Comparison of ENCODE assay signal across 8 cellular contexts in the genomic region with DNA sequence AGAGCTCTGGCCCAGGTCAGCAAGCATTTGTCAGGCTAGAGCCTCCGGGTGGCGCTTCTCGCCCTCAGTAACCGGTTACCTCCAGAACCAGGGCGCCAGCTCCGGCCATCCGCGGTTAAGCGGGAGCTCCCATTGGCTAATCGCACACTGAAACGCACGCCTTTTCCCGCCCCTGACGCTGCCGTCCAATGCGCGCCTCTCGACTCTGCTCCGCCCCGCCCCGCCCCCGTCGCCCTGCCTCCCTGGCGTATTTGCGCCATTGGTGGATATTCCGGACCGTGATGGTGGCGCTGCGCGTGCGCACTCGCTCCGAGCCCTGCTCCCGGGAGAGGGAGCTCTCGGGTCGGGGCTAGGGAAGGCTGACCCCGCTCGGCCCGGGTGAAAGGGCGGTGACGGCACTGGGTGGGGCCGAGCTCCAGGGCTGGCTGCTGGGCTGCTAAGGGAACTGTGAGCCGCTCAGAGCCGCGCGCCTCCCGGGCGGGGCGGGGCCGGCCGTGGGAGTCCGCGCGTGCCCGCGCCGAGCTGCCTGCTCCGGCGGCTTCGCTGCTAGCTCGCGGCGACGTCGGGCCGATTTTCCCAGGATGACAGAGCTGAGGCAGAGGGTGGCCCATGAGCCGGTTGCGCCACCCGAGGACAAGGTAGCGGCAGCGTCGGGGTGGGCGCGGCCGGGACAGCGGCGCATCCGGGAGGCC. TPM values are rescaled to one million over a fixed set of nuclear protein-coding genes. Genes with fewer than 3 reads are reported as not detected.
DNase-seq lines count a peak whose midpoint lies in the region; FAIRE-seq and TF ChIP-seq lines count a peak whose summit lies in the region.

TSS of gene CDS2 (plus strand) at position 497 of the 692 bp plus-strand sequence. CDS start at position 582, 85 bp downstream.

- H2AK5ac ChIP-seq in neuronal stem cell (ENCODE audit: low read depth, low read length): peak within 1 kb of the TSS; percentile 68

- H3K9ac ChIP-seq in neuronal stem cell (ENCODE audit: low read depth, low read length, poor library complexity): peak within 1 kb of the TSS; percentile 99

- H2BK12ac ChIP-seq in neuronal stem cell (ENCODE audit: low read length): no peak within 1 kb of the TSS

- intact Hi-C loops in activated naive CD4-positive, alpha-beta T cell treated with anti-CD3 and anti-CD28 coated beads for 36 hours (cut with micrococcal nuclease): loop anchor here (1.0 to 10.0 kb wide), 10 partner anchors 7 to 824 kb away; partner anchors contain the start of genes MCM8, PCNA, SHLD1 and TRMT6

- no peak within 1 kb of the TSS for H3K4ac ChIP-seq in neuronal stem cell (ENCODE audit: low read length)

- peak within 1 kb of the TSS; percentile 75 for H3K4me2 ChIP-seq in neuronal stem cell (ENCODE audit: insufficient read depth, low read length, poor library complexity, severe bottlenecking)

- peak within 1 kb of the TSS; percentile 93 for H3K4me3 Mint-ChIP-seq in HFFc6
- H3K4me3 Mint-ChIP-seq in activated naive CD4-positive, alpha-beta T cell treated with anti-CD3 and anti-CD28 coated beads for 36 hours: peak within 1 kb of the TSS; percentile 90

- H3K79me1 ChIP-seq in neuronal stem cell (ENCODE audit: low read depth, low read length): peaks cover 6% of the 10 kb centered on the region

- no peaks in the 10 kb centered on the region for H3K9me3 ChIP-seq in neuronal stem cell (replicated peaks in 1 of 2; ENCODE audit: control insufficient read depth in 2 of 2, insufficient read depth in 1 of 2, low read depth in 1 of 2, low read length in 2 of 2)

- FAIRE-seq in frontal cortex (lab: Jason Lieb, UNC): no peak

- H3K4me3 ChIP-seq in GM08714 (ENCODE audit: low read length): peak within 1 kb of the TSS; percentile 82
- H3K4me3 ChIP-seq in neuronal stem cell (ENCODE audit: low read length in 2 of 2): peak within 1 kb of the TSS; percentile 64 to 98

- peak; percentile 99 for DNase-seq in HFFc6
- peak; percentile 98 for DNase-seq in NAMALWA (ENCODE audit: low spot score)
- DNase-seq in SK-N-DZ (ENCODE audit: low spot score): peak; percentile 98
- DNase-seq in activated naive CD4-positive, alpha-beta T cell treated with anti-CD3 and anti-CD28 coated beads for 36 hours: peak; percentile 100
- DNase-seq in frontal cortex (ENCODE audit: low spot score in 2 of 2): peak; percentile 95 to 96
- peak; percentile 99 for DNase-seq in neuronal stem cell (ENCODE audit: low spot score)

- H2AFZ ChIP-seq in neuronal stem cell (ENCODE audit: low read length): peak within 1 kb of the TSS; percentile 94

- H3K27me3 Mint-ChIP-seq in HFFc6 (ENCODE audit: insufficient read depth): peaks cover 2% of the 10 kb centered on the region; the same call in 1 of the 2 replicates
- H3K27me3 Mint-ChIP-seq in activated naive CD4-positive, alpha-beta T cell treated with anti-CD3 and anti-CD28 coated beads for 36 hours (ENCODE audit: low read depth): no peaks in the 10 kb centered on the region

- H3K36me3 ChIP-seq in neuronal stem cell (replicated peaks in 1 of 2; ENCODE audit: control insufficient read depth in 2 of 2, insufficient read depth in 2 of 2, low read length in 2 of 2): peaks cover 2 to 23% of the 10 kb centered on the region in 2 donors

- peaks cover 43% of the 10 kb centered on the region for H3K4me1 Mint-ChIP-seq in HFFc6 (ENCODE audit: low read depth)
- H3K4me1 Mint-ChIP-seq in activated naive CD4-positive, alpha-beta T cell treated with anti-CD3 and anti-CD28 coated beads for 36 hours (ENCODE audit: low read depth): peaks cover 50% of the 10 kb centered on the region

- no peak within 1 kb of the TSS for H2BK120ac ChIP-seq in neuronal stem cell (ENCODE audit: low read depth, low read length)

- no peak within 1 kb of the TSS for H2BK15ac ChIP-seq in neuronal stem cell (ENCODE audit: low read length)

- H4K91ac ChIP-seq in neuronal stem cell (ENCODE audit: low read depth, low read length, poor library complexity): no peak within 1 kb of the TSS

- peak within 1 kb of the TSS; percentile 87 for H3K27ac Mint-ChIP-seq in HFFc6
- H3K27ac Mint-ChIP-seq in activated naive CD4-positive, alpha-beta T cell treated with anti-CD3 and anti-CD28 coated beads for 36 hours: peak within 1 kb of the TSS; percentile 94

- no peaks in the 10 kb centered on the region for H3K9me3 Mint-ChIP-seq in HFFc6
- no peaks in the 10 kb centered on the region for H3K9me3 Mint-ChIP-seq in activated naive CD4-positive, alpha-beta T cell treated with anti-CD3 and anti-CD28 coated beads for 36 hours

- peak within 1 kb of the TSS; percentile 89 for H3K23ac ChIP-seq in neuronal stem cell (ENCODE audit: low read depth, low read length, poor library complexity)

- TF ChIP-seq CTCF in HFFc6 (IDR thresholded peaks at IDR 0.05) (peak; percentile 78), subcutaneous adipose tissue (IDR thresholded peaks at IDR 0.05; ENCODE audit: low read depth) (no peak)

- CTCF ChIA-PET in activated naive CD4-positive, alpha-beta T cell treated with anti-CD3 and anti-CD28 coated beads for 36 hours (lab: Charles Lee): interaction anchor here (0.6 to 8.5 kb wide), 24 partner anchors 8 to 199 kb away, joined by 3 to 180 read pairs (median 4); no protein-coding TSS in a partner anchor

- H3K27me3 ChIP-seq in neuronal stem cell (ENCODE audit: control insufficient read depth in 3 of 3, insufficient read depth in 3 of 3, low read depth in 1 of 3, low read length in 3 of 3): no peaks in the 10 kb centered on the region

- peaks cover 2 to 4% of the 10 kb centered on the region in 2 donors for H3K4me1 ChIP-seq in neuronal stem cell (ENCODE audit: control insufficient read depth in 2 of 2, insufficient read depth in 1 of 2, low read depth in 1 of 2, low read length in 2 of 2)

- peak within 1 kb of the TSS; percentile 94 for H3K14ac ChIP-seq in neuronal stem cell (ENCODE audit: low read length)

- peak within 1 kb of the TSS; percentile 95 for H2BK5ac ChIP-seq in neuronal stem cell (ENCODE audit: low read length)

- H3K27ac ChIP-seq in neuronal stem cell (replicated peaks; ENCODE audit: low read length): peak within 1 kb of the TSS; percentile 86

- peak within 1 kb of the TSS; percentile 97 for H3K18ac ChIP-seq in neuronal stem cell (ENCODE audit: low read length)

- H4K8ac ChIP-seq in neuronal stem cell (ENCODE audit: low read depth, low read length): peak within 1 kb of the TSS; percentile 33

- WGBS in neuronal stem cell (ENCODE audit: extremely low coverage in 2 of 2, insufficient read length in 2 of 2, insufficient replicate concordance in 1 of 2), 2 donors: no CpG with 5 or more reads among the region's 78 CpGs

- H3K36me3 Mint-ChIP-seq in HFFc6 (ENCODE audit: low read depth): no peaks in the 10 kb centered on the region
- peaks cover 3% of the 10 kb centered on the region for H3K36me3 Mint-ChIP-seq in activated naive CD4-positive, alpha-beta T cell treated with anti-CD3 and anti-CD28 coated beads for 36 hours (ENCODE audit: low read depth)

RNA-seq across cellular contexts. Expression of gene CDS2, which starts in this region (rescaled TPM):
- total RNA-seq in HFFc6 (2021; fragmentation: NEBNext Ultra II Directional; extraction: Animal tissue kit (Norgen Biotek cat#: 25700)): 10 to 100 TPM; 36.6 to 42.5 (median 39.2) TPM
- 28.5 and 28.7 TPM in 2 replicates for polyA plus RNA-seq in SK-N-DZ (2014; cell fraction: cytosol; rRNA removed)
- polyA plus RNA-seq in SK-N-DZ (2014; cell fraction: nucleus; rRNA removed): 30.6 and 32.0 TPM in 2 replicates
- 10 to 100 TPM; 23.2 to 24.1 TPM for total RNA-seq in activated naive CD4-positive, alpha-beta T cell treated with anti-CD3 and anti-CD28 coated beads for 36 hours
- total RNA-seq in frontal cortex: 69.3 TPM
- polyA plus RNA-seq in neuronal stem cell (2013, experiment 1 of 2): 31.8 TPM
- 32.6 TPM for polyA plus RNA-seq in neuronal stem cell (2013, experiment 2 of 2)
- 10 to 100 TPM; 31.3 to 49.6 (median 38.4) TPM for total RNA-seq in subcutaneous adipose tissue

Comparison
In these comparisons a context has a peak if more than half of its experiments do, and no peak if none do; other contexts are left out.
1. Peak in every context shown above with its lines: DNase-seq, H3K4me3 ChIP-seq and H3K27ac ChIP-seq.